ENCODE assay signal across 9 cellular contexts in the genomic region with DNA sequence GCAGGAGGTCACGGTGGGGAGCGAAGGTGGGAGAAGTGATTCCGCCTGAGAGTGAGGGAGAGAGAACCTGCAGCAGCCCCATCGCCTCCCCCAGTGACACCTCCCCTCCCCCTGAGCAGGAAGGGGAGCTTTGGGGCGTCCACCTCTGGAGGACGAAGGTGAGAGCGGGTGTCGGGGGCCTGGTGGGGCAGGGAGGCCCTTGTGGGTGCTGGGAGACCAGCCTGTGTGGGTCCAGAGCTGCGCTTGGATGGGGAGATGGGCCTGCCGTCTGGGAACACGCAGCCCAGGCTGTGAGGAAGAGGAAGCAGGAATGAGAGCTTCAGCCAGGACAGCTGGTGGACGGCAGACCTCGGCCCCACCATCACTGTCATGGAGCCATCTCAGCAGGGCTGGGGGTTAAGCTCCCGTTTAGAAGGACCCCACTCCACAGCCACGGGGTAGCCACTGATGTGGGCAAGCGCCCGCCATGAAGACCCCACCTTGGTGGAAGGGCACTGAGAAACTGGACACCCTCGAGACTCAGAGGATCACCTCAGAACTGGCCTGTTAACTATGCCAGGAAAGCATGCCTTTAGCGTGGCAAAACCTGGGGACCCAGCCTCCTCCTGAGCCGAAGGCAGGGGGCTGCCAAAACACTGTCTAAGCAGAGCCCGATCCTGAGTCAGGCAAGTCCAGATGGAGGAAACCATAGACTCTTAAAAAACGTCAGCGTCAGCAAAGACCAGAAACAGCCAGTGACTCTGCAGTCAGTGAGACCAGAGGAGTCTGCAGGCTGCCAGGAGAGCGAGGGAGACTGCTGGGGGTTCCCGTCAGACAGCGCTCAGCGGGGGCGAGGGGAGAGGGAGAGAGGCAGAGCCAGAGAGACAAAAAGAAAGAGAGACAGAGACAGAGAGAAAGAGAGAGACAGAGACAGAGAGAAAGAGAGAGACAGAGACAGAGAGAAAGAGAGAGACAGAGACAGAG. TPM values are rescaled to one million over a fixed set of nuclear protein-coding genes. Genes with fewer than 3 reads are reported as not detected.
A peak's percentile ranks its signal among the peaks of the same experiment; 100 is the strongest.
DNase-seq lines count a peak whose midpoint lies in the region; ATAC-seq, FAIRE-seq and TF ChIP-seq lines count a peak whose summit lies in the region.
"Had no signal": no experiment of that assay in that cellular context is flagged by ENCODE, and none has a peak within 500 bp of the region (broad histone marks: within the 10 kb centered on the region; RNA-seq: fewer than 3 reads in every experiment).

No MANE protein-coding gene starts in this region.

- no peak for FAIRE-seq in pancreas (lab: Jason Lieb, UNC)

- no peak for TF ChIP-seq CTCF in VCaP (conservative IDR thresholded peaks at IDR 0.05)
- TF ChIP-seq CTCF in pancreas (IDR thresholded peaks at IDR 0.05), result no peak
- TF ChIP-seq CTCF in omental fat pad (IDR thresholded peaks at IDR 0.05), result no peak

- H3K4me1 ChIP-seq in pancreas, result peaks cover 0 to 7% (median 5%) of the 10 kb centered on the region in 3 donors
- peaks cover 22% of the 10 kb centered on the region for H3K4me1 ChIP-seq in effector memory CD4-positive, alpha-beta T cell (ENCODE audit: control insufficient read depth, insufficient read depth, low read length, poor library complexity, severe bottlenecking)

- H3K36me3 ChIP-seq in pancreas, result no peaks in the 10 kb centered on the region
- H3K36me3 ChIP-seq in effector memory CD4-positive, alpha-beta T cell (ENCODE audit: control insufficient read depth, insufficient read depth, low read length), result no peaks in the 10 kb centered on the region

- ATAC-seq in pancreas (peak in 3 of 4 donors; percentile 3 to 44 (median 6)), omental fat pad (ENCODE audit: low FRiP score) (no peak)

- 83 to 85% methylated on average over 27 to 28 of the region's 28 CpGs for WGBS in pancreas, 2 donors

- no peaks in the 10 kb centered on the region for H3K9me3 ChIP-seq in pancreas
- H3K9me3 ChIP-seq in effector memory CD4-positive, alpha-beta T cell (ENCODE audit: control insufficient read depth, low read length), result no peaks in the 10 kb centered on the region

- H3K27ac ChIP-seq in VCaP, result peak overlapping the region; percentile 69; the same call in 1 of the 2 replicates
- H3K27ac ChIP-seq in pancreas, result no peak overlapping the region
- no peak overlapping the region for H3K27ac ChIP-seq in effector memory CD4-positive, alpha-beta T cell (ENCODE audit: insufficient read depth, low read length, poor library complexity, severe bottlenecking)

- H3K4me3 ChIP-seq in pancreas, result no peak overlapping the region
- H3K4me3 ChIP-seq in effector memory CD4-positive, alpha-beta T cell (ENCODE audit: insufficient read depth, low read depth, low read length, poor library complexity, severe bottlenecking), result no peak overlapping the region

- H3K27me3 ChIP-seq in pancreas, result no peaks in the 10 kb centered on the region
- no peaks in the 10 kb centered on the region for H3K27me3 ChIP-seq in effector memory CD4-positive, alpha-beta T cell (replicated peaks; ENCODE audit: control insufficient read depth, insufficient read depth, low read length, poor library complexity, severe bottlenecking)

- intact Hi-C loops in pancreas (cut with DNase I), result no loop called here

- DNase-seq in GM03348 (ENCODE audit: low spot score) (peak; percentile 67), fibroblast of peridontal ligament (ENCODE audit: extremely low read depth) (peak; percentile 73), pancreas (peak in 1 of 6 donors; percentile 67), omental fat pad (ENCODE audit: low spot score) (no peak), NCI-H2171 (lab: John Stamatoyannopoulos, UW) (no peak)
- no peak for DNase-seq in effector memory CD4-positive, alpha-beta T cell
- no peak for DNase-seq in central memory CD4-positive, alpha-beta T cell

RNA-seq across cellular contexts. Expression of a gene that starts 6.4 kb away (rescaled TPM):
- total RNA-seq in pancreas (not detected), omental fat pad (not detected)
- polyA plus RNA-seq in pancreas, result under 1 TPM in 1 of 2 donors, not detected in 1; 0.05 TPM
- total RNA-seq: pulmonary artery endothelial cell had no signal

RNA-seq across cellular contexts. Expression of a gene that starts 29.4 kb away (rescaled TPM):
- total RNA-seq in pancreas, result 1 to 10 TPM; 1.1 to 6.7 (median 3.0) TPM
- 10 to 100 TPM; 13.7 to 59.4 TPM for polyA plus RNA-seq in pancreas
- total RNA-seq in omental fat pad, result 10 to 100 TPM; 10.8 to 51.1 (median 13.6) TPM

RNA-seq across cellular contexts. Expression of a gene that starts 46.4 kb away (rescaled TPM):
- under 1 TPM in 4 of 6 donors, not detected in 2; 0.13 to 0.37 (median 0.21) TPM for total RNA-seq in pancreas
- polyA plus RNA-seq in pancreas, result under 1 TPM; 0.19 to 0.96 TPM
- under 1 TPM in 2 of 4 donors, not detected in 2; 0.24 to 0.74 TPM for total RNA-seq in omental fat pad
- total RNA-seq: pulmonary artery endothelial cell had no signal

RNA-seq across cellular contexts. Expression of a gene that starts 56.4 kb away (rescaled TPM):
- total RNA-seq in pancreas (10 to 100 TPM; 17.3 to 23.4 (median 19.5) TPM), omental fat pad (10 to 100 TPM; 44.8 to 45.8 (median 44.8) TPM)
- polyA plus RNA-seq in pancreas, result 10 to 100 TPM; 21.6 to 33.9 TPM

RNA-seq across cellular contexts. Expression of a gene that starts 57.4 kb away (rescaled TPM):
- 10 to 100 TPM; 28.3 to 33.4 (median 29.7) TPM for total RNA-seq in pancreas
- polyA plus RNA-seq in pancreas, result 10 to 100 TPM; 18.1 to 29.0 TPM
- total RNA-seq in omental fat pad, result 100 to 1,000 TPM in 1 of 4 donors, 10 to 100 TPM in 3; 70.8 to 145 (median 86.8) TPM

Comparison
In these comparisons a context has a peak if more than half of its experiments do, and no peak if none do; other contexts are left out.
1. DNase-seq: peak in GM03348 (single experiment) and fibroblast of peridontal ligament (single experiment); none in omental fat pad (single experiment), NCI-H2171 (single experiment), effector memory CD4-positive, alpha-beta T cell (0 of 3) and central memory CD4-positive, alpha-beta T cell (single experiment).